In the genomic region with DNA sequence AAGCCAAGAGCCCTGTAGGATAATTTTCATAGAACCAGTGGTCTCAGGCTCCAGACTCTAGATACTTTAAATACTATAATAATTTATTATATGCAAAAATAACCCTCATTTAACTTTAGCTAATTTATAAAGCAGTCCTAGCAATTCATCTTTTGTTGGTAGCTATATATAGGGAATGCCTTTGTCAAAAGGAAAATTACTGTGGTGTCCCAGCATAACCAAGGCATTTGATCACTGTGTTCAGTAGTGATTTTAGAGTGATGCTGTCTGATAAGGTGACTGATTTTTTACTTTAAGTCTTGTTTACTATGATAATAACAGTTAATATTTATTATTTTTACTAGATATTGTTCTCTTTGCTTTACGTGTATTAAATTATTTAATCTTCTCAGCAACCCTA, we compare ENCODE assay signal across 34 cellular contexts.
"Had no signal": no experiment of that assay in that cellular context is flagged by ENCODE, and none has a peak within 500 bp of the region (broad histone marks: within the 10 kb centered on the region; RNA-seq: fewer than 3 reads in every experiment).

No MANE protein-coding gene starts in this region.

- DNase-seq: Karpas-422, Kasumi-1, MG63, MM.1S, MV-4-11, NCI-H1048, NCI-H1092, NCI-H1092 treated with DMSO at 0.1 percent for 48 hours, NCI-H1105, NCI-H1105 treated with DMSO at 0.1 percent for 48 hours, NCI-H1417, NCI-H1417 treated with DMSO at 0.1 percent for 48 hours, NCI-H1436, NCI-H1436 treated with DMSO at 0.1 percent for 48 hours, NCI-H146, NCI-H1694, NCI-H1694 treated with DMSO at 0.1 percent for 48 hours, NCI-H187, NCI-H187 treated with DMSO at 0.1 percent for 48 hours, NCI-H1930, NCI-H2029, NCI-H2029 treated with DMSO at 0.1 percent for 48 hours, NCI-H2081, NCI-H2081 treated with DMSO at 0.1 percent for 48 hours, NCI-H2107, NCI-H2171, NCI-H2227 treated with DMSO at 0.1 percent for 48 hours, NCI-H226, NCI-H345, NCI-H446, NCI-H446 treated with DMSO at 0.1 percent for 48 hours, NCI-H510A, NCI-H510A treated with DMSO at 0.1 percent for 48 hours, NCI-H524 had no signal

- H3K27me3 ChIP-seq: MG63 had no signal

- H3K36me3 ChIP-seq: MG63 had no signal

- H3K4me3 ChIP-seq: MG63 had no signal

- H3K9me3 ChIP-seq: MG63 had no signal
